Comparison of ENCODE assay signal across 14 cellular contexts in genomic region chr2:172745636-172746035, GRCh38. TPM values are rescaled to one million over a fixed set of nuclear protein-coding genes. Genes with fewer than 3 reads are reported as not detected.
"Had no signal": no experiment of that assay in that cellular context is flagged by ENCODE, and none has a peak within 500 bp of the region (broad histone marks: within the 10 kb centered on the region; RNA-seq: fewer than 3 reads in every experiment).

No MANE protein-coding gene starts in this region.

- DNase-seq: activated B cell treated with CpG ODN at 0.5 μM for 24 hours; activated CD4-positive, alpha-beta T cell treated with anti-CD3 and anti-CD28 coated beads for 48 hours; activated CD8-positive, alpha-beta T cell treated with anti-CD3 and anti-CD28 coated beads for 36 hours; activated effector memory CD4-positive, alpha-beta T cell treated with Interleukin-2 at 50 U/mL for 16 hours; activated naive CD4-positive, alpha-beta T cell treated with anti-CD3 and anti-CD28 coated beads, Interleukin-2, amount 50 U/mL, for 16 hours; activated T-cell treated with anti-CD3 and anti-CD28 coated beads, Interleukin-2, amount 50 U/mL, for 4 hours; amniotic stem cell; erythroblast; kidney glomerular epithelial cell; nucleus accumbens; small intestine; stimulated activated naive CD8-positive, alpha-beta T cell treated with anti-CD3 and anti-CD28 coated beads, Interleukin-15, Interleukin-2, amounts not matched to agents 100 U/mL and 50 U/mL, for 24 hours; T-helper 2 cell; transverse colon had no signal

- ATAC-seq: activated CD8-positive, alpha-beta T cell treated with anti-CD3 and anti-CD28 coated beads for 36 hours; activated T-cell treated with anti-CD3 and anti-CD28 coated beads, Interleukin-2, amount 50 U/mL, for 4 hours; stimulated activated naive CD8-positive, alpha-beta T cell treated with anti-CD3 and anti-CD28 coated beads, Interleukin-15, Interleukin-2, amounts not matched to agents 100 U/mL and 50 U/mL, for 24 hours had no signal

RNA-seq across cellular contexts. Expression of gene RAPGEF4, which starts 10.0 kb away (rescaled TPM):
- total RNA-seq: activated B cell treated with CpG ODN at 0.5 μM for 24 hours had no signal
